In genomic region chr20:17612287-17612974, GRCh38 we compare ENCODE assay signal across 8 cellular contexts. TPM values are rescaled to one million over a fixed set of nuclear protein-coding genes. Genes with fewer than 3 reads are reported as not detected.
A peak's percentile ranks its signal among the peaks of the same experiment; 100 is the strongest.
DNase-seq lines count a peak whose midpoint lies in the region; ATAC-seq, FAIRE-seq and TF ChIP-seq lines count a peak whose summit lies in the region.

No MANE protein-coding gene starts in this region.

- dilution Hi-C loops in endothelial cell of umbilical vein (cut with MboI; ENCODE audit: extremely low pct_ligation_motif_present, low sequenced_read_pairs), result no loop called here

- H3K9ac ChIP-seq in endothelial cell of umbilical vein (replicated peaks; ENCODE audit: extremely low read depth, insufficient read depth, low read length), result no peak overlapping the region

- H3K4me2 ChIP-seq in endothelial cell of umbilical vein (ENCODE audit: insufficient read depth, low read length) (no peak overlapping the region), osteoblast (ENCODE audit: insufficient read depth, low read length) (no peak overlapping the region)

- peak overlapping the region; percentile 15 for H3K27ac ChIP-seq in endothelial cell of umbilical vein (ENCODE audit: insufficient read depth, low read depth, low read length)
- peak overlapping the region; percentile 85 for H3K27ac ChIP-seq in osteoblast (ENCODE audit: low read depth, low read length)

- no peak overlapping the region for H3K4me3 ChIP-seq in endothelial cell of umbilical vein (replicated peaks in 1 of 3; ENCODE audit: insufficient read depth in 1 of 3, low read depth in 1 of 3, low read length in 3 of 3)
- H3K4me3 ChIP-seq in osteoblast (ENCODE audit: insufficient read depth, low read length), result no peak overlapping the region

- H4K20me1 ChIP-seq in endothelial cell of umbilical vein (replicated peaks; ENCODE audit: control insufficient read depth, extremely low read depth, insufficient read depth, low read length) (no peaks in the 10 kb centered on the region), osteoblast (ENCODE audit: insufficient read depth, low read length) (peaks cover 37% of the 10 kb centered on the region)

- H2AFZ ChIP-seq in endothelial cell of umbilical vein (ENCODE audit: low read depth, low read length) (no peak overlapping the region), osteoblast (ENCODE audit: low read length) (no peak overlapping the region)

- H3K9me3 ChIP-seq in endothelial cell of umbilical vein (replicated peaks; ENCODE audit: control insufficient read depth, insufficient read depth, low read length), result no peaks in the 10 kb centered on the region
- H3K9me3 ChIP-seq in osteoblast (ENCODE audit: low read depth, low read length), result no peaks in the 10 kb centered on the region

- POLR2A ChIA-PET in endothelial cell of umbilical vein (lab: Charles Lee), result no interaction called here

- H3K36me3 ChIP-seq in endothelial cell of umbilical vein (ENCODE audit: control insufficient read depth in 2 of 2, extremely low read depth in 1 of 2, insufficient read depth in 2 of 2, low read length in 2 of 2) (peaks cover 13 to 32% of the 10 kb centered on the region in 2 experiments), osteoblast (ENCODE audit: insufficient read depth, low read length) (peaks cover 67% of the 10 kb centered on the region)

- H3K27me3 ChIP-seq in endothelial cell of umbilical vein (ENCODE audit: control insufficient read depth in 2 of 2, insufficient read depth in 2 of 2, low read length in 2 of 2) (no peaks in the 10 kb centered on the region), osteoblast (ENCODE audit: insufficient read depth, low read length) (no peaks in the 10 kb centered on the region)

- ATAC-seq in GM18873 (IDR thresholded peaks at IDR 0.05; ENCODE audit: low FRiP score, unreplicated experiment), result no peak

- no peak for TF ChIP-seq CTCF in endothelial cell of umbilical vein (IDR thresholded peaks at IDR 0.05; ENCODE audit: extremely low read depth in 1 of 2, insufficient read depth in 1 of 2, low read depth in 1 of 2, low read length in 2 of 2)
- TF ChIP-seq CTCF in osteoblast (IDR thresholded peaks at IDR 0.05; ENCODE audit: extremely low read depth, low read depth, low read length), result no peak

- no peak for FAIRE-seq in GM12891 (lab: Jason Lieb, UNC)
- FAIRE-seq in endothelial cell of umbilical vein (lab: Jason Lieb, UNC), result no peak

- no peaks in the 10 kb centered on the region for H3K4me1 ChIP-seq in endothelial cell of umbilical vein (ENCODE audit: control insufficient read depth, extremely low read depth, insufficient read depth, low read length)
- peaks cover 11% of the 10 kb centered on the region for H3K4me1 ChIP-seq in osteoblast (ENCODE audit: insufficient read depth, low read length)

- intact Hi-C loops in endothelial cell of umbilical vein (cut with micrococcal nuclease), result loop anchor here (1.0 kb wide), 2 partner anchors 81 to 107 kb away; partner anchors contain the start of gene BFSP1

- DNase-seq in GM12891 (ENCODE audit: insufficient read length, low spot score) (peak; percentile 4), endothelial cell of umbilical vein (ENCODE audit: low read depth, low spot score) (no peak), osteoblast (ENCODE audit: insufficient read length, low spot score, missing footprints) (peak; percentile 86), AG08396 (ENCODE audit: low spot score) (no peak), putamen (ENCODE audit: low spot score) (no peak), NCI-H2171 treated with DMSO at 0.1 percent for 48 hours (lab: John Stamatoyannopoulos, UW) (no peak)
- DNase-seq in activated CD4-positive, alpha-beta T cell treated with anti-CD3 and anti-CD28 coated beads, Interleukin-2, amount 50 U/mL, for 1 hour, result peak; percentile 21

- no peaks in the 10 kb centered on the region for H3K9me1 ChIP-seq in endothelial cell of umbilical vein (replicated peaks; ENCODE audit: control insufficient read depth, extremely low read depth, insufficient read depth, low read length)

- H3K79me2 ChIP-seq in endothelial cell of umbilical vein (ENCODE audit: control insufficient read depth, insufficient read depth, low read length) (no peaks in the 10 kb centered on the region), osteoblast (ENCODE audit: insufficient read depth, low read length) (peaks cover 3% of the 10 kb centered on the region)

- TF ChIP-seq POLR2A in GM12891 (IDR thresholded peaks at IDR 0.05; ENCODE audit: low read depth, low read length), result no peak
- no peak for TF ChIP-seq POLR2A in endothelial cell of umbilical vein (IDR thresholded peaks at IDR 0.05; ENCODE audit: low read depth, low read length)

- CTCF ChIA-PET in endothelial cell of umbilical vein (lab: Charles Lee), result interaction anchor here (0.9 to 7.7 kb wide), 3 partner anchors 43 to 107 kb away, joined by 3 to 89 read pairs (median 8); partner anchors contain the start of gene DSTN

- TSS peak; percentile 1 for BruUV-seq in endothelial cell of umbilical vein (replicated peaks; lab: Mats Ljungman, UMichigan)

TF ChIP-seq in GM12891, 5 proteins besides CTCF, POLR2A, EP300 and RAD21:
- TF ChIP-seq SPI1 (IDR thresholded peaks at IDR 0.05; ENCODE audit: low read depth, low read length), result no peak
- no peak for TF ChIP-seq PAX5 (IDR thresholded peaks at IDR 0.05; ENCODE audit: insufficient read depth, low read length, severe bottlenecking)
- TF ChIP-seq POU2F2 (IDR thresholded peaks at IDR 0.05; ENCODE audit: low read depth, low read length), result no peak
- TF ChIP-seq POLR2AphosphoS5 (IDR thresholded peaks at IDR 0.05; ENCODE audit: low read depth, low read length), result no peak
- TF ChIP-seq TAF1 (IDR thresholded peaks at IDR 0.05; ENCODE audit: low read depth, low read length), result no peak

TF ChIP-seq in endothelial cell of umbilical vein, 7 proteins besides CTCF, POLR2A, EP300 and RAD21:
- TF ChIP-seq POLR2AphosphoS5 (IDR thresholded peaks at IDR 0.05; ENCODE audit: insufficient read depth, low read depth, low read length) (no peak), EZH2 (IDR thresholded peaks at IDR 0.05; ENCODE audit: borderline replicate concordance, low read depth, low read length, severe bottlenecking) (no peak), JUN (IDR thresholded peaks at IDR 0.05; ENCODE audit: borderline replicate concordance, insufficient read depth, insufficient read length, low read depth) (no peak), MYC (IDR thresholded peaks at IDR 0.05; ENCODE audit: low read depth, low read length) (no peak), FOS (IDR thresholded peaks at IDR 0.05; ENCODE audit: borderline replicate concordance, insufficient read depth, low read length) (no peak), GATA2 (IDR thresholded peaks at IDR 0.05; ENCODE audit: insufficient read depth, insufficient read length, low read depth, low read length) (no peak)
- TF ChIP-seq, protein P1, sequence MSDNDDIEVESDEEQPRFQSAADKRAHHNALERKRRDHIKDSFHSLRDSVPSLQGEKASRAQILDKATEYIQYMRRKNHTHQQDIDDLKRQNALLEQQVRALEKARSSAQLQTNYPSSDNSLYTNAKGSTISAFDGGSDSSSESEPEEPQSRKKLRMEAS (IDR thresholded peaks at IDR 0.05; ENCODE audit: insufficient read depth, insufficient read length), result no peak

RNA-seq across cellular contexts. Expression of gene DSTN, which starts 42.6 kb away (rescaled TPM):
- polyA plus RNA-seq in GM12891 (2012; ENCODE audit: low read depth, missing spikeins), result 61.6 TPM
- total RNA-seq in endothelial cell of umbilical vein (300 and 307 TPM in 2 replicates), osteoblast (627 and 634 TPM in 2 replicates)
- polyA plus RNA-seq in endothelial cell of umbilical vein, result 46.8 and 66.1 TPM in 2 replicates
- 172 and 181 TPM in 2 replicates for polyA plus RNA-seq in endothelial cell of umbilical vein (2011; cell fraction: cytosol; rRNA removed)
- polyA plus RNA-seq in endothelial cell of umbilical vein (2011; cell fraction: nucleus; rRNA removed), result 71.7 and 84.7 TPM in 2 replicates
- 369 and 386 TPM in 2 replicates for polyA plus RNA-seq in endothelial cell of umbilical vein (2012)
- 13.6 and 16.7 TPM in 2 replicates for polyA minus RNA-seq in endothelial cell of umbilical vein
- 32.0 TPM for polyA minus RNA-seq in endothelial cell of umbilical vein (2011; cell fraction: cytosol; rRNA and poly(A)+ RNA removed)
- polyA minus RNA-seq in endothelial cell of umbilical vein (2011; cell fraction: nucleus; rRNA and poly(A)+ RNA removed), result 18.4 and 19.8 TPM in 2 replicates

Comparison
In these comparisons a context has a peak if more than half of its experiments do, and no peak if none do; other contexts are left out.
1. DNase-seq: peak in GM12891 (single experiment), activated CD4-positive, alpha-beta T cell treated with anti-CD3 and anti-CD28 coated beads, Interleukin-2, amount 50 U/mL, for 1 hour (single experiment) and osteoblast (single experiment); none in endothelial cell of umbilical vein (single experiment), AG08396 (single experiment), putamen (single experiment) and NCI-H2171 treated with DMSO at 0.1 percent for 48 hours (single experiment).